ENCODE assay signal across 27 cellular contexts in the genomic region with DNA sequence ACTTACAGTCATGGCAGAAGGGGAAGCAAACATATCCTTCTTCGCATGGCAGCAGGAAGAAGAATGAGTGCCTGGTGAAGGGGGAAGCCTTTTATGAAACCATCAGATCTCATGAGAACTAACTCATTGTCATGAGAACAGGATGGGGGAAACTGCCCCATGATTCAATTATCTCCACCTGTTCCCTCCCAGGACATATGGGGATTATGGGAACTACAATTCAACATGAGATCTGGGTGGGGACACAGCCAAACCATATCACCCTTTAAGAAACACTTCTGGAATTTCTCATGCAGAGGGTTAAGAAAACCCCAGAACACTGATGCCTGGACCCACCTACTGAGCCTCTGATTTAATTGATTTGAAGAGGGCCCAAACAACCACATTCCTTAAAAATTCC.
"Had no signal": no experiment of that assay in that cellular context is flagged by ENCODE, and none has a peak within 500 bp of the region (broad histone marks: within the 10 kb centered on the region; RNA-seq: fewer than 3 reads in every experiment).

No MANE protein-coding gene starts in this region.

- H3K9me3 ChIP-seq: adrenal gland, thoracic aorta had no signal

- H3K27me3 ChIP-seq: adrenal gland, brain microvascular endothelial cell, gastroesophageal sphincter, hepatocyte, uterus had no signal

- H3K4me1 ChIP-seq: adrenal gland, gastroesophageal sphincter, uterus had no signal

- DNase-seq: activated CD4-positive, alpha-beta memory T cell treated with anti-CD3 and anti-CD28 coated beads for 36 hours; activated CD4-positive, alpha-beta T cell treated with anti-CD3 and anti-CD28 coated beads, Interleukin-2, amount 10 ng/mL, durations not matched to agents 24 days and 14 days; activated CD4-positive, CD25-positive, alpha-beta regulatory T cell treated with anti-CD3 and anti-CD28 coated beads, Interleukin-2, amount 50 U/mL, for 72 hours; activated CD8-positive, alpha-beta memory T cell treated with anti-CD3 and anti-CD28 coated beads, Interleukin-2, amount 50 U/mL, for 4 hours; activated effector memory CD4-positive, alpha-beta T cell treated with anti-CD3 and anti-CD28 coated beads, Interleukin-2, amount 50 U/mL, for 16 hours; activated naive CD4-positive, alpha-beta T cell treated with anti-CD3 and anti-CD28 coated beads for 36 hours; activated naive CD8-positive, alpha-beta T cell treated with anti-CD3 and anti-CD28 coated beads for 36 hours; activated T-cell treated with anti-CD3 and anti-CD28 coated beads, Interleukin-2, amount 50 U/mL, for 1 hour; adrenal gland; aorta; brain microvascular endothelial cell; caudate nucleus; left cardiac atrium; left ventricle myocardium superior; naive thymus-derived CD8-positive, alpha-beta T cell; stimulated activated CD4-positive, alpha-beta T cell treated with anti-CD3 and anti-CD28 coated beads, Interleukin-4, amount 100 ng/mL, for 24 hours; T-helper 9 cell; uterus; WERI-Rb-1 had no signal

- ATAC-seq: gastroesophageal sphincter; left cardiac atrium; left ventricle myocardium superior; naive thymus-derived CD8-positive, alpha-beta T cell; sciatic nerve; stimulated activated effector memory CD8-positive, alpha-beta T cell treated with anti-CD3 and anti-CD28 coated beads, Interleukin-12 subunit alpha, Interleukin-12 subunit beta, amount 100 ng/mL, for 72 hours had no signal

- H3K36me3 ChIP-seq: adrenal gland, uterus had no signal

- FAIRE-seq: endometrium, keratinocyte, small intestine had no signal

- H3K27ac ChIP-seq: adrenal gland, brain microvascular endothelial cell, gastroesophageal sphincter, hepatocyte, thoracic aorta, uterus, WERI-Rb-1 had no signal

- H3K4me3 ChIP-seq: adrenal gland, gastroesophageal sphincter, hepatocyte, thoracic aorta, uterus had no signal
